ENCODE assay signal across 10 cellular contexts in genomic region chr16:88566158-88566557, GRCh38. TPM values are rescaled to one million over a fixed set of nuclear protein-coding genes. Genes with fewer than 3 reads are reported as not detected.
A peak's percentile ranks its signal among the peaks of the same experiment; 100 is the strongest.
DNase-seq lines count a peak whose midpoint lies in the region; ATAC-seq and TF ChIP-seq lines count a peak whose summit lies in the region.
"Had no signal": no experiment of that assay in that cellular context is flagged by ENCODE, and none has a peak within 500 bp of the region (broad histone marks: within the 10 kb centered on the region; RNA-seq: fewer than 3 reads in every experiment).

No MANE protein-coding gene starts in this region.

- DNase-seq in activated CD8-positive, alpha-beta T cell treated with anti-CD3 and anti-CD28 coated beads for 36 hours = peak; percentile 92
- DNase-seq in activated CD8-positive, alpha-beta T cell treated with anti-CD3 and anti-CD28 coated beads, Interleukin-2, amount 10 ng/mL, durations not matched to agents 7 days and 5 days = no peak
- peak; percentile 69 for DNase-seq in mesendoderm
- DNase-seq in stimulated activated effector memory CD8-positive, alpha-beta T cell treated with anti-CD3 and anti-CD28 coated beads, Interleukin-12 subunit alpha, Interleukin-12 subunit beta, amount 100 ng/mL, for 72 hours (ENCODE audit: low spot score in 2 of 2) = peak; percentile 35 to 63
- DNase-seq in mesothelial cell of epicardium (ENCODE audit: low spot score in 2 of 2, unreplicated experiment in 2 of 2) = no peak
- no peak for DNase-seq in NCI-H526 (lab: John Stamatoyannopoulos, UW)
- no peak for DNase-seq in Right ventricle myocardium inferior (ENCODE audit: missing footprints)
- DNase-seq: T-cell had no signal

- H3K79me1 ChIP-seq in mesendoderm (ENCODE audit: low read length) = peaks cover 4% of the 10 kb centered on the region

- H3K18ac ChIP-seq in mesendoderm (ENCODE audit: low read length) = no peak overlapping the region

- no peak overlapping the region for H2BK15ac ChIP-seq in mesendoderm (replicated peaks; ENCODE audit: low read depth)

- intact Hi-C loops in activated CD8-positive, alpha-beta T cell treated with anti-CD3 and anti-CD28 coated beads for 36 hours (cut with micrococcal nuclease) = no loop called here
- intact Hi-C loops in Right ventricle myocardium inferior (cut with DNase I) = no loop called here

- no peak overlapping the region for H2BK5ac ChIP-seq in mesendoderm (ENCODE audit: low read length)

- no peak overlapping the region for H3K4me3 ChIP-seq in mesendoderm (ENCODE audit: low read length)
- H3K4me3 ChIP-seq: hepatocyte had no signal

- H3K27me3 ChIP-seq in mesendoderm (ENCODE audit: insufficient read depth, low read length, poor library complexity) = no peaks in the 10 kb centered on the region
- H3K27me3 ChIP-seq: hepatocyte had no signal

- H3K27ac ChIP-seq in mesendoderm (ENCODE audit: low read depth, low read length) = no peak overlapping the region
- H3K27ac ChIP-seq: hepatocyte had no signal

- H3K56ac ChIP-seq in mesendoderm (ENCODE audit: low read length) = no peak overlapping the region

- no peak overlapping the region for H3K4me2 ChIP-seq in mesendoderm (ENCODE audit: low read length)
- H3K4me2 ChIP-seq: hepatocyte had no signal

- no peak overlapping the region for H3K4ac ChIP-seq in mesendoderm (ENCODE audit: low read depth, low read length)

- peaks cover 17% of the 10 kb centered on the region for H3K4me1 Mint-ChIP-seq in activated CD8-positive, alpha-beta T cell treated with anti-CD3 and anti-CD28 coated beads for 36 hours (ENCODE audit: low read depth)
- H3K4me1 Mint-ChIP-seq in activated CD8-positive, alpha-beta T cell treated with anti-CD3 and anti-CD28 coated beads, Interleukin-2, amount 10 ng/mL, durations not matched to agents 7 days and 5 days (ENCODE audit: low read depth) = peaks cover 25% of the 10 kb centered on the region
- peaks cover 12% of the 10 kb centered on the region for H3K4me1 Mint-ChIP-seq in activated T-helper 17 cell treated with anti-CD3 and anti-CD28 coated beads, Interleukin-2, amount 50 U/mL, for 72 hours
- H3K4me1 Mint-ChIP-seq in stimulated activated effector memory CD8-positive, alpha-beta T cell treated with anti-CD3 and anti-CD28 coated beads, Interleukin-12 subunit alpha, Interleukin-12 subunit beta, amount 100 ng/mL, for 72 hours = peaks cover 24% of the 10 kb centered on the region
- H3K4me1 Mint-ChIP-seq in mesothelial cell of epicardium = peaks cover 10% of the 10 kb centered on the region

- no peak overlapping the region for H3K27ac Mint-ChIP-seq in activated CD8-positive, alpha-beta T cell treated with anti-CD3 and anti-CD28 coated beads for 36 hours
- H3K27ac Mint-ChIP-seq in activated CD8-positive, alpha-beta T cell treated with anti-CD3 and anti-CD28 coated beads, Interleukin-2, amount 10 ng/mL, durations not matched to agents 7 days and 5 days = no peak overlapping the region
- H3K27ac Mint-ChIP-seq in activated T-helper 17 cell treated with anti-CD3 and anti-CD28 coated beads, Interleukin-2, amount 50 U/mL, for 72 hours = peak overlapping the region; percentile 69
- H3K27ac Mint-ChIP-seq in stimulated activated effector memory CD8-positive, alpha-beta T cell treated with anti-CD3 and anti-CD28 coated beads, Interleukin-12 subunit alpha, Interleukin-12 subunit beta, amount 100 ng/mL, for 72 hours = peak overlapping the region; percentile 48
- H3K27ac Mint-ChIP-seq in mesothelial cell of epicardium = no peak overlapping the region
- H3K27ac Mint-ChIP-seq: T-cell had no signal

- no peaks in the 10 kb centered on the region for H3K36me3 ChIP-seq in mesendoderm (ENCODE audit: control insufficient read depth, insufficient read depth, low read length)

- no peak overlapping the region for H2BK120ac ChIP-seq in mesendoderm (ENCODE audit: low read depth, low read length)

- H3K4me1 ChIP-seq in mesendoderm (ENCODE audit: control insufficient read depth, low read depth, low read length) = peaks cover 4% of the 10 kb centered on the region

- ATAC-seq in activated CD8-positive, alpha-beta T cell treated with anti-CD3 and anti-CD28 coated beads for 36 hours = peak; percentile 26
- no peak for ATAC-seq in activated CD8-positive, alpha-beta T cell treated with anti-CD3 and anti-CD28 coated beads, Interleukin-2, amount 10 ng/mL, durations not matched to agents 7 days and 5 days
- ATAC-seq in activated T-helper 17 cell treated with anti-CD3 and anti-CD28 coated beads, Interleukin-2, amount 50 U/mL, for 72 hours (replicated peaks) = peak; percentile 81
- peak; percentile 64 for ATAC-seq in stimulated activated effector memory CD8-positive, alpha-beta T cell treated with anti-CD3 and anti-CD28 coated beads, Interleukin-12 subunit alpha, Interleukin-12 subunit beta, amount 100 ng/mL, for 72 hours
- ATAC-seq in Right ventricle myocardium inferior = no peak
- ATAC-seq: T-cell had no signal

- no peak overlapping the region for H2AK5ac ChIP-seq in mesendoderm (ENCODE audit: low read length)

- H3K4me3 Mint-ChIP-seq in activated CD8-positive, alpha-beta T cell treated with anti-CD3 and anti-CD28 coated beads for 36 hours = no peak overlapping the region
- no peak overlapping the region for H3K4me3 Mint-ChIP-seq in activated CD8-positive, alpha-beta T cell treated with anti-CD3 and anti-CD28 coated beads, Interleukin-2, amount 10 ng/mL, durations not matched to agents 7 days and 5 days
- H3K4me3 Mint-ChIP-seq in activated T-helper 17 cell treated with anti-CD3 and anti-CD28 coated beads, Interleukin-2, amount 50 U/mL, for 72 hours = peak overlapping the region; percentile 1
- H3K4me3 Mint-ChIP-seq in stimulated activated effector memory CD8-positive, alpha-beta T cell treated with anti-CD3 and anti-CD28 coated beads, Interleukin-12 subunit alpha, Interleukin-12 subunit beta, amount 100 ng/mL, for 72 hours = no peak overlapping the region
- no peak overlapping the region for H3K4me3 Mint-ChIP-seq in mesothelial cell of epicardium
- H3K4me3 Mint-ChIP-seq: T-cell had no signal

- peaks cover 6% of the 10 kb centered on the region for H3K79me2 ChIP-seq in mesendoderm (ENCODE audit: control insufficient read depth, insufficient read depth, low read length)

- H3K23ac ChIP-seq in mesendoderm (ENCODE audit: low read length) = no peak overlapping the region

- no peaks in the 10 kb centered on the region for H3K9me3 Mint-ChIP-seq in activated CD8-positive, alpha-beta T cell treated with anti-CD3 and anti-CD28 coated beads for 36 hours
- H3K9me3 Mint-ChIP-seq in activated CD8-positive, alpha-beta T cell treated with anti-CD3 and anti-CD28 coated beads, Interleukin-2, amount 10 ng/mL, durations not matched to agents 7 days and 5 days (ENCODE audit: insufficient read depth) = no peaks in the 10 kb centered on the region
- no peaks in the 10 kb centered on the region for H3K9me3 Mint-ChIP-seq in activated T-helper 17 cell treated with anti-CD3 and anti-CD28 coated beads, Interleukin-2, amount 50 U/mL, for 72 hours
- no peaks in the 10 kb centered on the region for H3K9me3 Mint-ChIP-seq in stimulated activated effector memory CD8-positive, alpha-beta T cell treated with anti-CD3 and anti-CD28 coated beads, Interleukin-12 subunit alpha, Interleukin-12 subunit beta, amount 100 ng/mL, for 72 hours
- no peaks in the 10 kb centered on the region for H3K9me3 Mint-ChIP-seq in mesothelial cell of epicardium
- H3K9me3 Mint-ChIP-seq: T-cell had no signal

- POLR2A ChIA-PET in activated CD8-positive, alpha-beta T cell treated with anti-CD3 and anti-CD28 coated beads for 36 hours (lab: Charles Lee) = interaction anchor here (0.9 to 1.0 kb wide), 2 partner anchors 12 to 112 kb away, joined by 3 to 5 read pairs; no protein-coding TSS in a partner anchor
- POLR2A ChIA-PET in activated CD8-positive, alpha-beta T cell treated with anti-CD3 and anti-CD28 coated beads, Interleukin-2, amount 10 ng/mL, durations not matched to agents 7 days and 5 days (lab: Charles Lee) = no interaction called here

- peaks cover 3% of the 10 kb centered on the region for H3K36me3 Mint-ChIP-seq in activated CD8-positive, alpha-beta T cell treated with anti-CD3 and anti-CD28 coated beads for 36 hours (ENCODE audit: low read depth)
- H3K36me3 Mint-ChIP-seq in activated CD8-positive, alpha-beta T cell treated with anti-CD3 and anti-CD28 coated beads, Interleukin-2, amount 10 ng/mL, durations not matched to agents 7 days and 5 days (ENCODE audit: low read depth) = peaks cover 3% of the 10 kb centered on the region
- H3K36me3 Mint-ChIP-seq in activated T-helper 17 cell treated with anti-CD3 and anti-CD28 coated beads, Interleukin-2, amount 50 U/mL, for 72 hours (ENCODE audit: low read depth) = no peaks in the 10 kb centered on the region
- H3K36me3 Mint-ChIP-seq in stimulated activated effector memory CD8-positive, alpha-beta T cell treated with anti-CD3 and anti-CD28 coated beads, Interleukin-12 subunit alpha, Interleukin-12 subunit beta, amount 100 ng/mL, for 72 hours = peaks cover 20% of the 10 kb centered on the region
- no peaks in the 10 kb centered on the region for H3K36me3 Mint-ChIP-seq in mesothelial cell of epicardium
- H3K36me3 Mint-ChIP-seq: T-cell had no signal

- CTCF ChIA-PET in activated CD8-positive, alpha-beta T cell treated with anti-CD3 and anti-CD28 coated beads for 36 hours (lab: Charles Lee) = no interaction called here
- CTCF ChIA-PET in activated CD8-positive, alpha-beta T cell treated with anti-CD3 and anti-CD28 coated beads, Interleukin-2, amount 10 ng/mL, durations not matched to agents 7 days and 5 days (lab: Charles Lee) = no interaction called here

- no peak overlapping the region for H4K5ac ChIP-seq in mesendoderm (ENCODE audit: low read length)

- TF ChIP-seq CTCF in activated CD8-positive, alpha-beta T cell treated with anti-CD3 and anti-CD28 coated beads for 36 hours (IDR thresholded peaks at IDR 0.05) = no peak
- TF ChIP-seq CTCF in mesothelial cell of epicardium (IDR thresholded peaks at IDR 0.05; ENCODE audit: unreplicated experiment) = no peak

- no peak overlapping the region for H4K8ac ChIP-seq in mesendoderm (ENCODE audit: low read depth, low read length)

- no CpG with 5 or more reads among the region's 6 CpGs for WGBS in mesendoderm (ENCODE audit: extremely low coverage, insufficient coverage, low lambda C conversion rate)

- H3K27me3 Mint-ChIP-seq in activated CD8-positive, alpha-beta T cell treated with anti-CD3 and anti-CD28 coated beads for 36 hours = no peaks in the 10 kb centered on the region
- H3K27me3 Mint-ChIP-seq in activated CD8-positive, alpha-beta T cell treated with anti-CD3 and anti-CD28 coated beads, Interleukin-2, amount 10 ng/mL, durations not matched to agents 7 days and 5 days (ENCODE audit: low read depth) = no peaks in the 10 kb centered on the region
- H3K27me3 Mint-ChIP-seq in activated T-helper 17 cell treated with anti-CD3 and anti-CD28 coated beads, Interleukin-2, amount 50 U/mL, for 72 hours = no peaks in the 10 kb centered on the region
- H3K27me3 Mint-ChIP-seq in mesothelial cell of epicardium (ENCODE audit: low read depth) = peaks cover 8% of the 10 kb centered on the region
- H3K27me3 Mint-ChIP-seq: T-cell had no signal

- H3K9ac ChIP-seq in mesendoderm (ENCODE audit: low read length) = no peak overlapping the region

RNA-seq across cellular contexts. Expression of gene ZC3H18, which starts 4.0 kb away (rescaled TPM):
- total RNA-seq in activated CD8-positive, alpha-beta T cell treated with anti-CD3 and anti-CD28 coated beads for 36 hours = 10 to 100 TPM; 67.7 to 73.5 TPM
- total RNA-seq in activated CD8-positive, alpha-beta T cell treated with anti-CD3 and anti-CD28 coated beads, Interleukin-2, amount 10 ng/mL, durations not matched to agents 7 days and 5 days = 10 to 100 TPM; 80.9 to 90.0 TPM
- 100 to 1,000 TPM; 103 TPM for total RNA-seq in activated T-helper 17 cell treated with anti-CD3 and anti-CD28 coated beads, Interleukin-2, amount 50 U/mL, for 72 hours
- 44.2 TPM for polyA plus RNA-seq in mesendoderm (2013, experiment 1 of 2)
- 44.8 TPM for polyA plus RNA-seq in mesendoderm (2013, experiment 2 of 2)
- 59.9 to 64.9 TPM (median 62.2 TPM) in 3 replicates for total RNA-seq in mesothelial cell of epicardium
- 23.9 TPM for total RNA-seq in Right ventricle myocardium inferior

Comparison
In these comparisons a context has a peak if more than half of its experiments do, and no peak if none do; other contexts are left out.
1. ATAC-seq: peak in activated CD8-positive, alpha-beta T cell treated with anti-CD3 and anti-CD28 coated beads for 36 hours (single experiment), activated T-helper 17 cell treated with anti-CD3 and anti-CD28 coated beads, Interleukin-2, amount 50 U/mL, for 72 hours (single experiment) and stimulated activated effector memory CD8-positive, alpha-beta T cell treated with anti-CD3 and anti-CD28 coated beads, Interleukin-12 subunit alpha, Interleukin-12 subunit beta, amount 100 ng/mL, for 72 hours (single experiment); none in activated CD8-positive, alpha-beta T cell treated with anti-CD3 and anti-CD28 coated beads, Interleukin-2, amount 10 ng/mL, durations not matched to agents 7 days and 5 days (single experiment) and Right ventricle myocardium inferior (single experiment).
2. DNase-seq: peak in activated CD8-positive, alpha-beta T cell treated with anti-CD3 and anti-CD28 coated beads for 36 hours (single experiment), mesendoderm (single experiment) and stimulated activated effector memory CD8-positive, alpha-beta T cell treated with anti-CD3 and anti-CD28 coated beads, Interleukin-12 subunit alpha, Interleukin-12 subunit beta, amount 100 ng/mL, for 72 hours (2 of 2); none in activated CD8-positive, alpha-beta T cell treated with anti-CD3 and anti-CD28 coated beads, Interleukin-2, amount 10 ng/mL, durations not matched to agents 7 days and 5 days (single experiment), mesothelial cell of epicardium (0 of 2), NCI-H526 (0 of 2) and Right ventricle myocardium inferior (single experiment).
3. H3K27ac Mint-ChIP-seq: peak in activated T-helper 17 cell treated with anti-CD3 and anti-CD28 coated beads, Interleukin-2, amount 50 U/mL, for 72 hours (single experiment) and stimulated activated effector memory CD8-positive, alpha-beta T cell treated with anti-CD3 and anti-CD28 coated beads, Interleukin-12 subunit alpha, Interleukin-12 subunit beta, amount 100 ng/mL, for 72 hours (single experiment); none in activated CD8-positive, alpha-beta T cell treated with anti-CD3 and anti-CD28 coated beads for 36 hours (single experiment), activated CD8-positive, alpha-beta T cell treated with anti-CD3 and anti-CD28 coated beads, Interleukin-2, amount 10 ng/mL, durations not matched to agents 7 days and 5 days (single experiment) and mesothelial cell of epicardium (single experiment).